ENCODE assay signal across 8 cellular contexts in genomic region chr5:134845852-134846640, GRCh38. TPM values are rescaled to one million over a fixed set of nuclear protein-coding genes. Genes with fewer than 3 reads are reported as not detected.
A peak's percentile ranks its signal among the peaks of the same experiment; 100 is the strongest.
DNase-seq lines count a peak whose midpoint lies in the region; ATAC-seq and TF ChIP-seq lines count a peak whose summit lies in the region.

C5orf24 (plus strand) TSS chr5:134845968; CDS start chr5:134854901, 8,933 bp downstream.

- H3K27me3 ChIP-seq in heart right ventricle = no peaks in the 10 kb centered on the region

- peaks cover 18% of the 10 kb centered on the region for H3K4me1 Mint-ChIP-seq in type B pancreatic cell (ENCODE audit: unreplicated experiment)

- 0% methylated on average over 84 of the region's 84 CpGs for WGBS in heart right ventricle, 2 donors

- ATAC-seq in HG02798 (IDR thresholded peaks at IDR 0.05; ENCODE audit: poor library complexity, unreplicated experiment) (peak; percentile 96), heart right ventricle (peak; percentile 98 to 99 (median 99))

- in situ Hi-C loops in GM13976 (cut with MboI; ENCODE audit: low sequenced_read_pairs, unreplicated experiment) = no loop called here

- H3K36me3 ChIP-seq in heart right ventricle = peaks cover 0 to 41% (median 0%) of the 10 kb centered on the region in 9 donors

- DNase-seq in GM13976 (ENCODE audit: low spot score) (peak; percentile 96), NCI-H1436 (lab: John Stamatoyannopoulos, UW) (peak; percentile 92), amniotic epithelial cell (ENCODE audit: low read depth) (peak; percentile 94), heart right ventricle (peak; percentile 94 to 96), posterior cingulate gyrus (peak; percentile 92 to 99 (median 95)), type B pancreatic cell (ENCODE audit: extremely low spot score, unreplicated experiment) (peak; percentile 94)

- intact Hi-C loops in T-helper 1 cell treated with Interleukin-12 subunit alpha and Interleukin-12 subunit beta and Interleukin-4 antibody, amounts not matched to agents 30 ng/mL and 1 ng/mL, for 36 hours (cut with micrococcal nuclease) = loop anchor here (1.0 to 10.0 kb wide), 10 partner anchors 28 to 841 kb away; partner anchors contain the start of genes CAMLG, DDX46, JADE2 and PPP2CA
- intact Hi-C loops in heart right ventricle (cut with DNase I) (loop anchor here in 7 of 10 donors (1.0 to 10.0 kb wide), 7 partner anchors 28 to 107 kb away; partner anchors contain the start of genes PCBD2 (in 5 of the 7), TXNDC15 (in 2 of the 7), CAMLG (in 1 of the 7) and DDX46 (in 1 of the 7)), posterior cingulate gyrus (cut with DNase I) (loop anchor here (1.0 to 5.0 kb wide), 4 partner anchors 28 to 107 kb away; partner anchors contain the start of genes CAMLG, DDX46, PCBD2 and TXNDC15)

- TF ChIP-seq CTCF in GM13976 (IDR thresholded peaks at IDR 0.05; ENCODE audit: borderline replicate concordance, control extremely low read depth, extremely low read depth, insufficient read depth, missing control alignments) (no peak), heart right ventricle (IDR thresholded peaks at IDR 0.05) (no peak), type B pancreatic cell (conservative IDR thresholded peaks at IDR 0.05) (no peak)

- H3K4me1 ChIP-seq in heart right ventricle = peaks cover 14 to 51% (median 40%) of the 10 kb centered on the region in 9 donors

- H3K27me3 Mint-ChIP-seq in type B pancreatic cell = no peaks in the 10 kb centered on the region

- H3K4me3 ChIP-seq in heart right ventricle = peak within 1 kb of the TSS; percentile 61 to 98 (median 77)

- H3K27ac Mint-ChIP-seq in type B pancreatic cell = peak within 1 kb of the TSS; percentile 95

- no peaks in the 10 kb centered on the region for H3K9me3 Mint-ChIP-seq in type B pancreatic cell

- peaks cover 9% of the 10 kb centered on the region for H3K36me3 Mint-ChIP-seq in type B pancreatic cell

- no peaks in the 10 kb centered on the region for H3K9me3 ChIP-seq in heart right ventricle

- peak within 1 kb of the TSS; percentile 90 for H3K4me3 Mint-ChIP-seq in type B pancreatic cell

- peak within 1 kb of the TSS; percentile 89 to 99 (median 96) for H3K27ac ChIP-seq in heart right ventricle

RNA-seq across cellular contexts. Expression of gene C5orf24, which starts in this region (rescaled TPM):
- total RNA-seq in T-helper 1 cell treated with Interleukin-12 subunit alpha and Interleukin-12 subunit beta and Interleukin-4 antibody, amounts not matched to agents 30 ng/mL and 1 ng/mL, for 36 hours = 32.7 and 35.5 TPM in 2 replicates
- total RNA-seq in heart right ventricle (10 to 100 TPM; 20.6 to 31.2 (median 23.5) TPM), type B pancreatic cell (ENCODE audit: low replicate concordance) (43.7 and 62.9 TPM in 2 replicates)
- polyA plus RNA-seq in heart right ventricle = 10 to 100 TPM; 12.0 to 20.1 TPM

Comparison
In these comparisons a context has a peak if more than half of its experiments do, and no peak if none do; other contexts are left out.
1. Peak in every context shown above with its lines: DNase-seq, ATAC-seq, H3K4me3 ChIP-seq and H3K27ac ChIP-seq.